Comparison of ENCODE assay signal across 8 cellular contexts in the genomic region with DNA sequence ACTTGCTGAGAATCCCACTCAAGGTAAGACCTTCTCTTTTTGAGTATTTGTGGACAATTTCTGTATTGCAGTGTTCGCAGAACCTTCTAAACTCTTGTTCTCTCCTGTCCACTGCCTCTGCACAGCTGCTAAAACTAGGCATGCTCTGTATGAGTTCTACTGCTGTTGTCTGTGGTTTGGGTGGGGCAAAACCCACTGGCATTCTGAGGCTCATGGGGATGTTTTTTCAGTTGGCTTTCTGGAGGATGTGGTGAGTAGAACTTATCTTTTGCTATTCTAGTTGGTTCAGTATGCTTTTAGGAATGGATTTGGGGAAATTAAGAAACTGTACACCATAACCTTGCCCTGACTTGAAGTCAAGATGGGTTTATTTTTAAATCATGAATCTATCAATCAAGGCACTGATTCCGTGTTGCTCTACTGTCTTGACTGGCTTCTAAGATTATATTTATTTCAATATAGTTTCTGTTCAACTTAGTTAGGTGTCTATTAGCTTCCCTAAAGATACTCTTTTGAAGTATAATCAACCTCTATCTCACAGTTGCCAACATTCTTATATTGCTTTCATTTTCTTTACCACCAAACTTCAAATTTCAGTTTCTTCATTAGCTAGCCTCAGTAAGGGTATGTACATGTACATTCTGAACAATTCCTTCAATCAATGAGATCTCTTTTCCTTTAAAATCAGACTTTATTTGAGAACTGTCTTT. TPM values are rescaled to one million over a fixed set of nuclear protein-coding genes. Genes with fewer than 3 reads are reported as not detected.
A peak's percentile ranks its signal among the peaks of the same experiment; 100 is the strongest.
DNase-seq lines count a peak whose midpoint lies in the region; ATAC-seq and TF ChIP-seq lines count a peak whose summit lies in the region.

No MANE protein-coding gene starts in this region.

- peaks cover 1% of the 10 kb centered on the region for H3K27me3 Mint-ChIP-seq in endothelial cell (ENCODE audit: unreplicated experiment)

- H3K27me3 ChIP-seq in Peyer's patch, result no peaks in the 10 kb centered on the region
- H3K27me3 ChIP-seq in sigmoid colon, result no peaks in the 10 kb centered on the region

- intact Hi-C loops in sigmoid colon (cut with DNase I), result no loop called here

- no peaks in the 10 kb centered on the region for H3K36me3 Mint-ChIP-seq in endothelial cell (ENCODE audit: low read depth, unreplicated experiment)

- no peak overlapping the region for H3K4me3 Mint-ChIP-seq in endothelial cell (ENCODE audit: unreplicated experiment)

- no peak for TF ChIP-seq POLR2A in Peyer's patch (IDR thresholded peaks at IDR 0.05)
- no peak for TF ChIP-seq POLR2A in sigmoid colon (IDR thresholded peaks at IDR 0.05)

- H3K9me3 Mint-ChIP-seq in endothelial cell (ENCODE audit: unreplicated experiment), result peaks cover 5% of the 10 kb centered on the region

- peaks cover 14% of the 10 kb centered on the region for H3K4me1 Mint-ChIP-seq in endothelial cell (ENCODE audit: unreplicated experiment)

- TF ChIP-seq CTCF in Peyer's patch (IDR thresholded peaks at IDR 0.05), result no peak
- no peak for TF ChIP-seq CTCF in endothelial cell (IDR thresholded peaks at IDR 0.05; ENCODE audit: unreplicated experiment)
- TF ChIP-seq CTCF in sigmoid colon (IDR thresholded peaks at IDR 0.05), result no peak

- H3K9me3 ChIP-seq in Peyer's patch (no peaks in the 10 kb centered on the region), sigmoid colon (no peaks in the 10 kb centered on the region)

- TF ChIP-seq EP300 in sigmoid colon (IDR thresholded peaks at IDR 0.05), result no peak

- H3K36me3 ChIP-seq in Peyer's patch, result no peaks in the 10 kb centered on the region
- H3K36me3 ChIP-seq in sigmoid colon, result no peaks in the 10 kb centered on the region

- no peak overlapping the region for H3K27ac Mint-ChIP-seq in endothelial cell (ENCODE audit: unreplicated experiment)

- H3K4me3 ChIP-seq in Peyer's patch, result no peak overlapping the region
- H3K4me3 ChIP-seq in sigmoid colon, result no peak overlapping the region

- H3K4me1 ChIP-seq in Peyer's patch (peaks cover 0 to 7% (median 3%) of the 10 kb centered on the region in 4 donors), sigmoid colon (no peaks in the 10 kb centered on the region)

- 45 to 80% methylated on average over 2 of the region's 2 CpGs for WGBS in sigmoid colon, 2 donors

- ATAC-seq in GM18870 (IDR thresholded peaks at IDR 0.05; ENCODE audit: unreplicated experiment), result peak; percentile 86
- peak; percentile 90 for ATAC-seq in HG02943 (IDR thresholded peaks at IDR 0.05; ENCODE audit: low read depth, unreplicated experiment)

- H3K27ac ChIP-seq in Peyer's patch (peak overlapping the region in 1 of 4 donors; percentile 33), sigmoid colon (peak overlapping the region in 1 of 4 donors; percentile 18)

- peak in 2 of 3 donors; percentile 61 to 72 for DNase-seq in Peyer's patch
- peak; percentile 22 for DNase-seq in activated gamma-delta T cell treated with anti-CD3 and anti-CD28 coated beads, Interleukin-2, amount 50 U/mL, for 16 hours (ENCODE audit: low read depth)
- peak; percentile 100 for DNase-seq in myocyte (ENCODE audit: low read depth)
- DNase-seq in endothelial cell (ENCODE audit: low spot score), result no peak
- DNase-seq in retina, result no peak
- DNase-seq in sigmoid colon, result no peak

RNA-seq across cellular contexts. Expression of a gene that starts 25.0 kb away (rescaled TPM):
- 10 to 100 TPM; 23.1 to 63.3 (median 34.8) TPM for total RNA-seq in Peyer's patch
- 164 and 171 TPM in 2 replicates for total RNA-seq in myocyte
- 28.3 TPM for polyA plus RNA-seq in myocyte (2012)
- total RNA-seq in endothelial cell (ENCODE audit: unreplicated experiment), result 39.7 TPM
- total RNA-seq in sigmoid colon, result 10 to 100 TPM in 3 of 4 donors, 1 to 10 TPM in 1; 10.0 to 19.8 (median 12.6) TPM
- 10 to 100 TPM in 1 of 3 donors, 1 to 10 TPM in 2; 4.8 to 11.6 (median 5.8) TPM for polyA plus RNA-seq in sigmoid colon

Comparison
In these comparisons a context has a peak if more than half of its experiments do, and no peak if none do; other contexts are left out.
1. DNase-seq: peak in Peyer's patch (2 of 3), activated gamma-delta T cell treated with anti-CD3 and anti-CD28 coated beads, Interleukin-2, amount 50 U/mL, for 16 hours (single experiment) and myocyte (single experiment); none in endothelial cell (single experiment), retina (single experiment) and sigmoid colon (single experiment).